ENCODE assay signal across 11 cellular contexts in genomic region chr16:57620316-57621231, GRCh38. TPM values are rescaled to one million over a fixed set of nuclear protein-coding genes. Genes with fewer than 3 reads are reported as not detected.
DNase-seq lines count a peak whose midpoint lies in the region; TF ChIP-seq lines count a peak whose summit lies in the region.
"Had no signal": no experiment of that assay in that cellular context is flagged by ENCODE, and none has a peak within 500 bp of the region (broad histone marks: within the 10 kb centered on the region; RNA-seq: fewer than 3 reads in every experiment).

No MANE protein-coding gene starts in this region.

- no peaks in the 10 kb centered on the region for H3K79me2 ChIP-seq in osteoblast (ENCODE audit: insufficient read depth, low read length)

- peak; percentile 36 for DNase-seq in BE2C
- DNase-seq in HT-29 (ENCODE audit: low spot score), result peak; percentile 91
- peak; percentile 57 for DNase-seq in osteoblast (ENCODE audit: insufficient read length, low spot score, missing footprints)
- no peak for DNase-seq in KG1 (lab: John Stamatoyannopoulos, UW)
- DNase-seq in SIG-M5 (lab: John Stamatoyannopoulos, UW), result no peak
- no peak for DNase-seq in NCI-H1694 (lab: John Stamatoyannopoulos, UW)
- DNase-seq in HCEC 1CT, result no peak
- DNase-seq: activated gamma-delta T cell, dermis blood vessel endothelial cell, occipital lobe had no signal

- H2AFZ ChIP-seq in osteoblast (ENCODE audit: low read length), result no peak overlapping the region

- H3K9me3 ChIP-seq in BE2C, result no peaks in the 10 kb centered on the region
- no peaks in the 10 kb centered on the region for H3K9me3 ChIP-seq in endocrine pancreas (ENCODE audit: control insufficient read depth, low read length)
- no peaks in the 10 kb centered on the region for H3K9me3 ChIP-seq in osteoblast (ENCODE audit: low read depth, low read length)

- TF ChIP-seq CTCF in BE2C (IDR thresholded peaks at IDR 0.05; ENCODE audit: low read depth, low read length), result no peak
- no peak for TF ChIP-seq CTCF in osteoblast (IDR thresholded peaks at IDR 0.05; ENCODE audit: extremely low read depth, low read depth, low read length)

- H3K4me1 ChIP-seq in BE2C, result peaks cover 14% of the 10 kb centered on the region
- H3K4me1 ChIP-seq in endocrine pancreas (ENCODE audit: control insufficient read depth, insufficient read depth, low read length), result no peaks in the 10 kb centered on the region
- H3K4me1 ChIP-seq in osteoblast (ENCODE audit: insufficient read depth, low read length), result peaks cover 12% of the 10 kb centered on the region

- H3K9ac ChIP-seq in endocrine pancreas (ENCODE audit: control insufficient read depth, insufficient read depth, low read length), result peak overlapping the region; percentile 10

- H3K27ac ChIP-seq in osteoblast (ENCODE audit: low read depth, low read length), result no peak overlapping the region

- H4K20me1 ChIP-seq in osteoblast (ENCODE audit: insufficient read depth, low read length), result no peaks in the 10 kb centered on the region

- H3K36me3 ChIP-seq in BE2C (no peaks in the 10 kb centered on the region), endocrine pancreas (ENCODE audit: control insufficient read depth, insufficient read depth, low read length) (no peaks in the 10 kb centered on the region), osteoblast (ENCODE audit: insufficient read depth, low read length) (no peaks in the 10 kb centered on the region)

- H3K4me3 ChIP-seq in BE2C (ENCODE audit: low read depth, low read length), result no peak overlapping the region
- no peak overlapping the region for H3K4me3 ChIP-seq in endocrine pancreas (ENCODE audit: control insufficient read depth, insufficient read depth, low read length)
- H3K4me3 ChIP-seq in osteoblast (ENCODE audit: insufficient read depth, low read length), result no peak overlapping the region

- H3K27me3 ChIP-seq in BE2C (no peaks in the 10 kb centered on the region), endocrine pancreas (ENCODE audit: control insufficient read depth, insufficient read depth, low read length) (no peaks in the 10 kb centered on the region), osteoblast (ENCODE audit: insufficient read depth, low read length) (no peaks in the 10 kb centered on the region)

- no peak overlapping the region for H3K4me2 ChIP-seq in osteoblast (ENCODE audit: insufficient read depth, low read length)

RNA-seq across cellular contexts. Expression of gene ADGRG1, which starts 7.9 kb away (rescaled TPM):
- polyA plus RNA-seq in BE2C (2012; ENCODE audit: insufficient read depth, insufficient read length, low read depth), result 2.7 TPM
- 138 TPM in 2 replicates for total RNA-seq in HT-29 (2014; rRNA removed; shearing (Covaris generic))
- 0.29 and 0.72 TPM in 2 replicates for total RNA-seq in osteoblast

RNA-seq across cellular contexts. Expression of gene ADGRG3, which starts 47.5 kb away (rescaled TPM):
- polyA plus RNA-seq in BE2C (2012; ENCODE audit: insufficient read depth, insufficient read length, low read depth), result not detected
- not detected in 2 replicates for total RNA-seq in HT-29 (2014; rRNA removed; shearing (Covaris generic))
- not detected in 2 replicates for total RNA-seq in osteoblast

Comparison
In these comparisons a context has a peak if more than half of its experiments do, and no peak if none do; other contexts are left out.
1. DNase-seq: peak in BE2C (single experiment), HT-29 (single experiment) and osteoblast (single experiment); none in KG1 (single experiment), SIG-M5 (single experiment), NCI-H1694 (single experiment) and HCEC 1CT (single experiment).
2. RNA of gene ADGRG1, which starts 7.9 kb away (total RNA-seq): 138 TPM in HT-29; 0.29 to 0.72 TPM in osteoblast; every median in the first group is over 10 times any median in the second.